Comparison of ENCODE assay signal across 27 cellular contexts in the genomic region with DNA sequence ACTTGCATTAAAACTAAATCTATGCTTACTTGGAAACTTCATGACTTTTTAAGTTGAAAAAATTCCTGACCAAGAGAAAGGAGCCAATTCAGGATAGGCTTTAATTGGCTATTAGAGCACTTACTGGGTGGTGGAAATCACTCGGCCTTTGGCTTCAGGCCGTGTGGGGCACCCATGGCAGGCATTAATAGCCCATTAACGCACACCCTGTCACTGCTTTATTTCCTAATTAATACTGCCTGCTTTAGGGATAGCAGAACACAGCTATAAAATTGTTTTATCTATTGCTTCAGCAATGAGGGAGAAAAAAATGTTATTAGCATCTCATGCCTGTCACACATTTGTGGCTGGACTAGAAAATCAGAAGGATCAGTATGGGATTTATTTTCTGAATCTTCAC.
"Had no signal": no experiment of that assay in that cellular context is flagged by ENCODE, and none has a peak within 500 bp of the region (broad histone marks: within the 10 kb centered on the region; RNA-seq: fewer than 3 reads in every experiment).

No MANE protein-coding gene starts in this region.

- FAIRE-seq: endometrium, islet of Langerhans, keratinocyte had no signal

- H3K36me3 Mint-ChIP-seq: mesothelial cell of epicardium, naive B cell had no signal

- DNase-seq: colonic mucosa; cortex of kidney; effector CD8-positive, alpha-beta T cell; effector memory CD8-positive, alpha-beta T cell; endodermal cell; erythroblast; esophagus squamous epithelium; foreskin fibroblast; foreskin melanocyte; gastrocnemius medialis; glutamatergic neuron; heart right ventricle; hippocampal formation; left cardiac atrium; left lung; left ventricle myocardium superior; lower lobe of right lung; mesenchymal stem cell; mucosa of descending colon; naive B cell had no signal

- H3K4me1 ChIP-seq: colonic mucosa, esophagus squamous epithelium, gastrocnemius medialis, heart right ventricle, left lung, lower lobe of right lung had no signal

- H3K4me1 Mint-ChIP-seq: mesothelial cell of epicardium had no signal

- H3K27me3 Mint-ChIP-seq: dendritic cell treated with granulocyte-macrophage colony-stimulating factor and Interleukin-4, amounts not matched to agents 40 ng/mL and 50 ng/mL, for 4 days; naive B cell had no signal

- H3K9me3 ChIP-seq: colonic mucosa, esophagus squamous epithelium, gastrocnemius medialis, heart right ventricle, left lung, lower lobe of right lung, mucosa of descending colon had no signal

- ATAC-seq: effector memory CD8-positive, alpha-beta T cell; esophagus mucosa; gastrocnemius medialis; heart right ventricle; left cardiac atrium; left lung; left ventricle myocardium superior; lower lobe of right lung; mucosa of descending colon had no signal

- H3K27ac ChIP-seq: colonic mucosa, epithelial cell of prostate, esophagus squamous epithelium, gastrocnemius medialis, heart right ventricle, left lung, lower lobe of right lung had no signal

- H3K27ac Mint-ChIP-seq: dendritic cell treated with granulocyte-macrophage colony-stimulating factor and Interleukin-4, amounts not matched to agents 40 ng/mL and 50 ng/mL, for 4 days; effector memory CD8-positive, alpha-beta T cell; endodermal cell; mesothelial cell of epicardium; naive B cell had no signal

- H3K4me3 ChIP-seq: colonic mucosa, esophagus squamous epithelium, gastrocnemius medialis, heart right ventricle, left lung, lower lobe of right lung, mucosa of descending colon had no signal

- H3K36me3 ChIP-seq: colonic mucosa, esophagus squamous epithelium, gastrocnemius medialis, heart right ventricle, left lung, lower lobe of right lung had no signal

- H3K27me3 ChIP-seq: colonic mucosa, esophagus squamous epithelium, gastrocnemius medialis, left lung had no signal

- H3K4me3 Mint-ChIP-seq: dendritic cell treated with granulocyte-macrophage colony-stimulating factor and Interleukin-4, amounts not matched to agents 40 ng/mL and 50 ng/mL, for 4 days; effector memory CD8-positive, alpha-beta T cell; endodermal cell; mesothelial cell of epicardium; naive B cell had no signal

- H3K9me3 Mint-ChIP-seq: dendritic cell treated with granulocyte-macrophage colony-stimulating factor and Interleukin-4, amounts not matched to agents 40 ng/mL and 50 ng/mL, for 4 days; effector memory CD8-positive, alpha-beta T cell; endodermal cell; naive B cell had no signal
